ENCODE assay signal across 34 cellular contexts in genomic region chr9:8349928-8350327, GRCh38.
"Had no signal": no experiment of that assay in that cellular context is flagged by ENCODE, and none has a peak within 500 bp of the region (broad histone marks: within the 10 kb centered on the region; RNA-seq: fewer than 3 reads in every experiment).

No MANE protein-coding gene starts in this region.

- ATAC-seq: activated CD8-positive, alpha-beta T cell treated with anti-CD3 and anti-CD28 coated beads for 36 hours; activated naive CD4-positive, alpha-beta T cell treated with anti-CD3 and anti-CD28 coated beads, Interleukin-2, amount 50 U/mL, for 72 hours; activated T-cell treated with anti-CD3 and anti-CD28 coated beads, Interleukin-2, amount 50 U/mL, for 4 hours; activated T-cell treated with anti-CD3 and anti-CD28 coated beads, Interleukin-2, amount 50 U/mL, for 72 hours; activated T-helper 17 cell treated with anti-CD3 and anti-CD28 coated beads, Interleukin-2, amount 50 U/mL, for 72 hours; body of pancreas had no signal

- H3K36me3 ChIP-seq: adrenal gland, brain microvascular endothelial cell, breast epithelium had no signal

- H3K4me1 ChIP-seq: adrenal gland, body of pancreas, breast epithelium had no signal

- FAIRE-seq: astrocyte, TTC549 had no signal

- H3K4me3 ChIP-seq: adrenal gland, body of pancreas, breast epithelium had no signal

- H3K27me3 ChIP-seq: adrenal gland, body of pancreas, brain microvascular endothelial cell, breast epithelium had no signal

- H3K9me3 ChIP-seq: adrenal gland, body of pancreas, breast epithelium had no signal

- H3K27ac ChIP-seq: adrenal gland, body of pancreas, brain microvascular endothelial cell, breast epithelium, VCaP had no signal

- DNase-seq: activated B cell treated with CpG ODN at 0.5 μM for 24 hours; activated CD4-positive, alpha-beta memory T cell treated with anti-CD3 and anti-CD28 coated beads for 36 hours; activated CD4-positive, alpha-beta T cell treated with anti-CD3 and anti-CD28 coated beads for 4 hours; activated CD4-positive, alpha-beta T cell treated with anti-CD3 and anti-CD28 coated beads, Interleukin-2, amount 10 ng/mL, durations not matched to agents 24 days and 14 days; activated CD4-positive, alpha-beta T cell treated with anti-CD3 and anti-CD28 coated beads, Interleukin-2, amount 50 U/mL, for 1 hour; activated CD4-positive, alpha-beta T cell treated with anti-CD3 and anti-CD28 coated beads, Interleukin-2, amount 50 U/mL, for 4 hours; activated CD4-positive, CD25-positive, alpha-beta regulatory T cell treated with anti-CD3 and anti-CD28 coated beads, Interleukin-2, amount 50 U/mL, for 72 hours; activated CD8-positive, alpha-beta memory T cell treated with anti-CD3 and anti-CD28 coated beads, Interleukin-2, amount 50 U/mL, for 4 hours; activated CD8-positive, alpha-beta T cell treated with anti-CD3 and anti-CD28 coated beads for 36 hours; activated effector memory CD4-positive, alpha-beta T cell treated with anti-CD3 and anti-CD28 coated beads, Interleukin-2, amount 50 U/mL, for 16 hours; activated gamma-delta T cell treated with Interleukin-2 at 50 U/mL for 16 hours; activated naive CD4-positive, alpha-beta T cell; activated naive CD4-positive, alpha-beta T cell treated with anti-CD3 and anti-CD28 coated beads for 36 hours; activated naive CD4-positive, alpha-beta T cell treated with anti-CD3 and anti-CD28 coated beads, Interleukin-2, amount 50 U/mL, for 16 hours; activated naive CD8-positive, alpha-beta T cell treated with anti-CD3 and anti-CD28 coated beads for 36 hours; activated T-cell treated with anti-CD3 and anti-CD28 coated beads for 4 hours; activated T-cell treated with anti-CD3 and anti-CD28 coated beads, Interleukin-2, amount 50 U/mL, for 1 hour; activated T-cell treated with anti-CD3 and anti-CD28 coated beads, Interleukin-2, amount 50 U/mL, for 4 hours; activated T-cell treated with anti-CD3 and anti-CD28 coated beads, Interleukin-2, amount 50 U/mL, for 72 hours; adrenal gland; amniotic stem cell; aorta; body of pancreas; brain microvascular endothelial cell; central memory CD4-positive, alpha-beta T cell; T-helper 1 cell; T-helper 2 cell; T-helper 9 cell had no signal
